In the genomic region with DNA sequence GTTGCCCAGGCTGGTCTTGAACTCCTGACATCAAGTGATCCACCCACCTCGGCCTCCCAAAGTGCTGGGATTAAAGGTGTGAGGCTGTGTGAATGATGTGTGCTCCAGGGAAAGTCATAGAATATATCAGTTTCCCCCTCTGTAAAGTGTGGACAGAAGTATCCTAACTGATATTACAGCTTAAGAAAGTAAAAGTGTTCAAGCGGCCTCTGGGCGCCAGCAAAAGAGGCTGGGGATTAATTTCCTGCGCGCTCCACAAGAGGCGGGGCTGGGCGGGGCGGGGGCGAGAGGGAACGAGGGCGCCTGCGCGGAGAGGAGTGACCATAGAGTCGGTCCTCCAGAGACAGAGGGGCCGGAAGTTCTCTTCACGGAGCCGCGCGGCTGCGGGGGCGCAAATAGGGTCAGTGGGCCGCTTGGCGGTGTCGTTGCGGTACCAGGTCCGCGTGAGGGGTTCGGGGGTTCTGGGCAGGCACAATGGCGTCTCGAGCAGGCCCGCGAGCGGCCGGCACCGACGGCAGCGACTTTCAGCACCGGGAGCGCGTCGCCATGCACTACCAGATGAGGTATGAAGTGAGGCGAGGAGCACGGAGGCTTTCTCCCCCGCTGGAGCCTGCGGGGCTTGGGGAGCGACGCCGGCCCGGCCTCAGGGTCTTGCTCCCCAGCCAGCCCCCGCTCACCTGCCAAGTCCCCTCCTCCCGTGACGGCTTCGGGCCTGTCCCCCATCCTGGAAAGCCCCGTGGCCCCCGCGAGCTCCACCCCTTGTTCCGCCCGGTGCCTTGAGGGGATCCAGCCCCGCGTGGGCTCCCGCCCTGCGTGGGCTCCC, we compare ENCODE assay signal across 8 cellular contexts. TPM values are rescaled to one million over a fixed set of nuclear protein-coding genes. Genes with fewer than 3 reads are reported as not detected.
A peak's percentile ranks its signal among the peaks of the same experiment; 100 is the strongest.
DNase-seq lines count a peak whose midpoint lies in the region; ATAC-seq, FAIRE-seq and TF ChIP-seq lines count a peak whose summit lies in the region.

JAGN1 (plus strand) TSS at position 362 of the 823 bp plus-strand sequence; CDS start at position 475, 113 bp downstream.

- ATAC-seq in HG02678 (IDR thresholded peaks at IDR 0.05; ENCODE audit: unreplicated experiment) (peak; percentile 86), T-helper 17 cell (peak; percentile 95), upper lobe of left lung (ENCODE audit: low FRiP score in 2 of 2) (peak; percentile 97 to 99)

- H3K4me3 ChIP-seq in left ventricle myocardium inferior, result peak within 1 kb of the TSS; percentile 93
- peak within 1 kb of the TSS; percentile 50 to 93 (median 76) for H3K4me3 ChIP-seq in upper lobe of left lung

- TF ChIP-seq POLR2A in GM12892 (IDR thresholded peaks at IDR 0.05; ENCODE audit: low read depth, low read length) (peak; percentile 88), upper lobe of left lung (IDR thresholded peaks at IDR 0.05) (peak; percentile 31 to 91 (median 86))

- WGBS in upper lobe of left lung, 2 donors, result 0 to 1% methylated on average over 33 to 51 of the region's 62 CpGs

- H3K36me3 ChIP-seq in left ventricle myocardium inferior (peaks cover 14% of the 10 kb centered on the region), upper lobe of left lung (peaks cover 4 to 14% (median 8%) of the 10 kb centered on the region in 4 donors)

- peaks cover 33% of the 10 kb centered on the region for H3K4me1 ChIP-seq in left ventricle myocardium inferior
- peaks cover 12 to 18% (median 13%) of the 10 kb centered on the region in 4 donors for H3K4me1 ChIP-seq in upper lobe of left lung

- DNase-seq in GM12892 (ENCODE audit: insufficient read length) (peak; percentile 78), NCI-H128 (lab: John Stamatoyannopoulos, UW; ENCODE audit: unreplicated experiment) (peak; percentile 51), T-helper 17 cell (peak; percentile 84 to 87 (median 86)), amniotic stem cell (lab: John Stamatoyannopoulos, UW) (peak; percentile 65), left ventricle myocardium inferior (peak; percentile 92), progenitor cell of endocrine pancreas (ENCODE audit: low spot score, unreplicated experiment) (peak; percentile 73), upper lobe of left lung (peak; percentile 91 to 95)

- H3K36me3 Mint-ChIP-seq in T-helper 17 cell (ENCODE audit: low read depth) (peaks cover 8% of the 10 kb centered on the region), progenitor cell of endocrine pancreas (ENCODE audit: insufficient read depth) (peaks cover 9% of the 10 kb centered on the region)

- H3K27me3 Mint-ChIP-seq in T-helper 17 cell (no peaks in the 10 kb centered on the region), progenitor cell of endocrine pancreas (no peaks in the 10 kb centered on the region)

- H3K4me1 Mint-ChIP-seq in T-helper 17 cell, result peaks cover 26% of the 10 kb centered on the region
- peaks cover 5% of the 10 kb centered on the region for H3K4me1 Mint-ChIP-seq in progenitor cell of endocrine pancreas (ENCODE audit: low read depth)

- intact Hi-C loops in left ventricle myocardium inferior (cut with micrococcal nuclease), result no loop called here

- no peak for TF ChIP-seq EP300 in upper lobe of left lung (IDR thresholded peaks at IDR 0.05)

- no peaks in the 10 kb centered on the region for H3K27me3 ChIP-seq in left ventricle myocardium inferior (ENCODE audit: low read depth)
- no peaks in the 10 kb centered on the region for H3K27me3 ChIP-seq in upper lobe of left lung

- H3K4me3 Mint-ChIP-seq in T-helper 17 cell (peak within 1 kb of the TSS; percentile 98), progenitor cell of endocrine pancreas (ENCODE audit: low read depth) (peak within 1 kb of the TSS; percentile 99)

- H3K27ac ChIP-seq in left ventricle myocardium inferior (replicated peaks) (peak within 1 kb of the TSS; percentile 96), upper lobe of left lung (peak within 1 kb of the TSS; percentile 94 to 98 (median 96))

- TF ChIP-seq CTCF in left ventricle myocardium inferior (IDR thresholded peaks at IDR 0.05; ENCODE audit: borderline replicate concordance) (peak; percentile 30), progenitor cell of endocrine pancreas (IDR thresholded peaks at IDR 0.05; ENCODE audit: unreplicated experiment) (no peak), upper lobe of left lung (IDR thresholded peaks at IDR 0.05) (peak in 3 of 6 experiments; percentile 16 to 35 (median 27))

- peak within 1 kb of the TSS; percentile 97 for H3K27ac Mint-ChIP-seq in T-helper 17 cell
- H3K27ac Mint-ChIP-seq in progenitor cell of endocrine pancreas, result peak within 1 kb of the TSS; percentile 98

- H3K9me3 Mint-ChIP-seq in progenitor cell of endocrine pancreas (ENCODE audit: low read depth), result no peaks in the 10 kb centered on the region

- FAIRE-seq in GM12892 (lab: Jason Lieb, UNC), result peak; percentile 83

- H3K9me3 ChIP-seq in T-helper 17 cell (ENCODE audit: control insufficient read depth, low read length, poor library complexity, severe bottlenecking), result no peaks in the 10 kb centered on the region
- H3K9me3 ChIP-seq in left ventricle myocardium inferior (replicated peaks), result no peaks in the 10 kb centered on the region
- no peaks in the 10 kb centered on the region for H3K9me3 ChIP-seq in upper lobe of left lung

RNA-seq across cellular contexts. Expression of gene JAGN1, which starts in this region (rescaled TPM):
- polyA plus RNA-seq in GM12892 (2012; ENCODE audit: missing spikeins), result 33.6 TPM
- total RNA-seq in T-helper 17 cell (10 to 100 TPM; 15.4 to 17.8 TPM), left ventricle myocardium inferior (17.5 TPM), progenitor cell of endocrine pancreas (30.5 and 33.0 TPM in 2 replicates), upper lobe of left lung (10 to 100 TPM in 4 of 6 donors, 1 to 10 TPM in 2; 4.2 to 33.3 (median 24.2) TPM)

Comparison
In these comparisons a context has a peak if more than half of its experiments do, and no peak if none do; other contexts are left out.
1. Peak in every context shown above with its lines: DNase-seq, ATAC-seq, H3K4me3 ChIP-seq and H3K27ac ChIP-seq.